Comparison of ENCODE assay signal across 19 cellular contexts in genomic region chr3:157746391-157746790, GRCh38.
"Had no signal": no experiment of that assay in that cellular context is flagged by ENCODE, and none has a peak within 500 bp of the region (broad histone marks: within the 10 kb centered on the region; RNA-seq: fewer than 3 reads in every experiment).

No MANE protein-coding gene starts in this region.

- H3K4me1 ChIP-seq: esophagus squamous epithelium, gastrocnemius medialis, right atrium auricular region had no signal

- ATAC-seq: activated naive CD4-positive, alpha-beta T cell treated with anti-CD3 and anti-CD28 coated beads, Interleukin-2, amount 50 U/mL, for 72 hours; gastrocnemius medialis; mucosa of descending colon had no signal

- DNase-seq: activated CD4-positive, alpha-beta T cell treated with anti-CD3 and anti-CD28 coated beads, Interleukin-2, amount 50 U/mL, for 48 hours; activated gamma-delta T cell treated with Interleukin-2 at 50 U/mL for 16 hours; activated T-cell treated with anti-CD3 and anti-CD28 coated beads for 4 hours; effector CD8-positive, alpha-beta T cell; esophagus squamous epithelium; gastrocnemius medialis; head of caudate nucleus; kidney glomerular epithelial cell; mucosa of descending colon; naive B cell; stimulated activated CD4-positive, alpha-beta T cell treated with anti-CD3 and anti-CD28 coated beads, Interleukin-12 subunit alpha, Interleukin-12 subunit beta, amount 100 ng/mL, for 4 hours; stimulated activated CD4-positive, alpha-beta T cell treated with anti-CD3 and anti-CD28 coated beads, Interleukin-1b, Interleukin-23, amount 100 ng/mL, for 48 hours; stimulated activated CD8-positive, alpha-beta memory T cell treated with anti-CD3 and anti-CD28 coated beads, Interleukin-4, amount 100 ng/mL, for 48 hours; stimulated activated naive CD4-positive, alpha-beta T cell; T-helper 2 cell; WERI-Rb-1 had no signal

- H3K36me3 ChIP-seq: cardiac muscle cell, esophagus squamous epithelium, gastrocnemius medialis, right atrium auricular region, WERI-Rb-1 had no signal

- H3K4me3 ChIP-seq: cardiac muscle cell, esophagus squamous epithelium, gastrocnemius medialis, mucosa of descending colon, right atrium auricular region had no signal

- H3K9me3 ChIP-seq: esophagus squamous epithelium, gastrocnemius medialis had no signal

- H3K27ac ChIP-seq: cardiac muscle cell, esophagus squamous epithelium, gastrocnemius medialis, right atrium auricular region, WERI-Rb-1 had no signal

- H3K27me3 ChIP-seq: cardiac muscle cell, esophagus squamous epithelium, gastrocnemius medialis, right atrium auricular region had no signal
